ENCODE assay signal across 17 cellular contexts in the genomic region with DNA sequence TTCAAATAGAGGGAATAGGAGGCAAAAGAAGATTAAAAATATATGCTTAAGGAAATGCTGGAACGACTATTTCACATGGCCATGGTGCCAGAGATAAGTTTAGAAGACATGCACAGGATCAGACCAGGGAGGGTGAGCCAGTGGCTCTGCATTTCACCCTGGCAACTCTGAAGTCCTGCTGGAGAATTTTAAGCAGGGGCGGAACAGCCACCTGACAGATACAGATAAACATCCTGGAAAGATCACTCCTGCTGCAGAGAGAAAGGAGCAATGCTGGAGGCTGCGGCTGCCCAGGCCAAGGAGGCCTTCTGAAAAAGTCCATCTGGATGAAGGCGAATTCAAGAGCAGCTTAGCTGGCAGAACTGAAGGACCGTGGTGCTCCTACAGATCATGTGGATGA.
A peak's percentile ranks its signal among the peaks of the same experiment; 100 is the strongest.
DNase-seq lines count a peak whose midpoint lies in the region; ATAC-seq and TF ChIP-seq lines count a peak whose summit lies in the region.
"Had no signal": no experiment of that assay in that cellular context is flagged by ENCODE, and none has a peak within 500 bp of the region (broad histone marks: within the 10 kb centered on the region; RNA-seq: fewer than 3 reads in every experiment).

No MANE protein-coding gene starts in this region.

- no peak for ATAC-seq in CD8-positive, alpha-beta T cell
- no peak for ATAC-seq in naive thymus-derived CD4-positive, alpha-beta T cell
- ATAC-seq in GM21360 (IDR thresholded peaks at IDR 0.05; ENCODE audit: unreplicated experiment) (no peak), HG03045 (IDR thresholded peaks at IDR 0.05; ENCODE audit: unreplicated experiment) (no peak)
- ATAC-seq: A549, esophagus mucosa, Panc1 had no signal

- H3K36me3 Mint-ChIP-seq in activated CD4-positive, alpha-beta T cell treated with anti-CD3 and anti-CD28 coated beads, Interleukin-2, amount 10 ng/mL, durations not matched to agents 7 days and 5 days (ENCODE audit: low read depth), result peaks cover 17% of the 10 kb centered on the region
- no peaks in the 10 kb centered on the region for H3K36me3 Mint-ChIP-seq in CD8-positive, alpha-beta T cell
- H3K36me3 Mint-ChIP-seq in activated T-helper 1 cell treated with anti-CD3 and anti-CD28 coated beads, Interleukin-12 subunit alpha, Interleukin-12 subunit beta, Interleukin-2, Interleukin-4 antibody, amounts not matched to agents 30 ng/mL and 10 ng/mL and 1 ng/mL, durations not matched to agents 14 hours and 24 hours and 36 hours (ENCODE audit: low read depth), result peaks cover 26% of the 10 kb centered on the region
- H3K36me3 Mint-ChIP-seq in naive thymus-derived CD4-positive, alpha-beta T cell, result peaks cover 0 to 51% (median 0%) of the 10 kb centered on the region in 5 donors
- H3K36me3 Mint-ChIP-seq: memory B cell had no signal

- H3K36me3 ChIP-seq in CD8-positive, alpha-beta T cell (ENCODE audit: insufficient read depth, low read length), result no peaks in the 10 kb centered on the region
- no peaks in the 10 kb centered on the region for H3K36me3 ChIP-seq in naive thymus-derived CD4-positive, alpha-beta T cell (ENCODE audit: control insufficient read depth in 2 of 3, insufficient read depth in 3 of 3, low read length in 3 of 3)
- H3K36me3 ChIP-seq in effector memory CD4-positive, alpha-beta T cell (ENCODE audit: control insufficient read depth, insufficient read depth, low read length), result no peaks in the 10 kb centered on the region
- H3K36me3 ChIP-seq: stomach had no signal

- H3K27ac Mint-ChIP-seq in activated CD4-positive, alpha-beta T cell treated with anti-CD3 and anti-CD28 coated beads, Interleukin-2, amount 10 ng/mL, durations not matched to agents 7 days and 5 days, result peak overlapping the region; percentile 84
- peak overlapping the region; percentile 95 for H3K27ac Mint-ChIP-seq in CD8-positive, alpha-beta T cell
- H3K27ac Mint-ChIP-seq in activated T-helper 1 cell treated with anti-CD3 and anti-CD28 coated beads, Interleukin-12 subunit alpha, Interleukin-12 subunit beta, Interleukin-2, Interleukin-4 antibody, amounts not matched to agents 30 ng/mL and 10 ng/mL and 1 ng/mL, durations not matched to agents 14 hours and 24 hours and 36 hours, result peak overlapping the region; percentile 93
- H3K27ac Mint-ChIP-seq in naive thymus-derived CD4-positive, alpha-beta T cell, result peak overlapping the region; percentile 39 to 91 (median 86)
- H3K27ac Mint-ChIP-seq: dendritic cell treated with granulocyte-macrophage colony-stimulating factor and Interleukin-4, amounts not matched to agents 40 ng/mL and 50 ng/mL, for 4 days; memory B cell had no signal

- intact Hi-C loops in CD8-positive, alpha-beta T cell (cut with DNase I, micrococcal nuclease), result loop anchor here in 1 of 2 experiments (5.0 kb wide), 3 partner anchors 59 to 156 kb away; no protein-coding TSS in a partner anchor
- intact Hi-C loops in activated T-helper 1 cell treated with anti-CD3 and anti-CD28 coated beads, Interleukin-12 subunit alpha, Interleukin-12 subunit beta, Interleukin-2, Interleukin-4 antibody, amounts not matched to agents 30 ng/mL and 10 ng/mL and 1 ng/mL, durations not matched to agents 14 hours and 24 hours and 36 hours (cut with micrococcal nuclease), result loop anchor here (2.0 to 10.0 kb wide), 6 partner anchors 146 to 1014 kb away; no protein-coding TSS in a partner anchor
- intact Hi-C loops in naive thymus-derived CD4-positive, alpha-beta T cell (cut with micrococcal nuclease), result loop anchor here (2.0 to 10.0 kb wide), 4 partner anchors 22 to 872 kb away; no protein-coding TSS in a partner anchor

- peaks cover 31% of the 10 kb centered on the region for H3K4me1 Mint-ChIP-seq in activated CD4-positive, alpha-beta T cell treated with anti-CD3 and anti-CD28 coated beads, Interleukin-2, amount 10 ng/mL, durations not matched to agents 7 days and 5 days
- peaks cover 39% of the 10 kb centered on the region for H3K4me1 Mint-ChIP-seq in CD8-positive, alpha-beta T cell (ENCODE audit: low read depth)
- peaks cover 75% of the 10 kb centered on the region for H3K4me1 Mint-ChIP-seq in activated T-helper 1 cell treated with anti-CD3 and anti-CD28 coated beads, Interleukin-12 subunit alpha, Interleukin-12 subunit beta, Interleukin-2, Interleukin-4 antibody, amounts not matched to agents 30 ng/mL and 10 ng/mL and 1 ng/mL, durations not matched to agents 14 hours and 24 hours and 36 hours (ENCODE audit: low read depth)
- H3K4me1 Mint-ChIP-seq in naive thymus-derived CD4-positive, alpha-beta T cell, result peaks cover 24 to 59% (median 40%) of the 10 kb centered on the region in 7 donors
- H3K4me1 Mint-ChIP-seq: memory B cell had no signal

- no peaks in the 10 kb centered on the region for H3K27me3 Mint-ChIP-seq in activated CD4-positive, alpha-beta T cell treated with anti-CD3 and anti-CD28 coated beads, Interleukin-2, amount 10 ng/mL, durations not matched to agents 7 days and 5 days
- no peaks in the 10 kb centered on the region for H3K27me3 Mint-ChIP-seq in CD8-positive, alpha-beta T cell (ENCODE audit: low read depth)
- H3K27me3 Mint-ChIP-seq in activated T-helper 1 cell treated with anti-CD3 and anti-CD28 coated beads, Interleukin-12 subunit alpha, Interleukin-12 subunit beta, Interleukin-2, Interleukin-4 antibody, amounts not matched to agents 30 ng/mL and 10 ng/mL and 1 ng/mL, durations not matched to agents 14 hours and 24 hours and 36 hours (ENCODE audit: insufficient read depth), result no peaks in the 10 kb centered on the region
- H3K27me3 Mint-ChIP-seq in naive thymus-derived CD4-positive, alpha-beta T cell, result no peaks in the 10 kb centered on the region

- DNase-seq in activated CD4-positive, alpha-beta T cell treated with anti-CD3 and anti-CD28 coated beads, Interleukin-2, amount 10 ng/mL, durations not matched to agents 7 days and 5 days, result no peak
- no peak for DNase-seq in activated CD4-positive, alpha-beta T cell treated with anti-CD3 and anti-CD28 coated beads, Interleukin-2, amount 50 U/mL, for 4 hours
- DNase-seq in CD8-positive, alpha-beta T cell, result no peak
- no peak for DNase-seq in activated T-helper 1 cell treated with anti-CD3 and anti-CD28 coated beads, Interleukin-12 subunit alpha, Interleukin-12 subunit beta, Interleukin-2, Interleukin-4 antibody, amounts not matched to agents 30 ng/mL and 10 ng/mL and 1 ng/mL, durations not matched to agents 14 hours and 24 hours and 36 hours (ENCODE audit: low spot score)
- no peak for DNase-seq in naive thymus-derived CD4-positive, alpha-beta T cell
- DNase-seq in effector memory CD4-positive, alpha-beta T cell, result no peak
- DNase-seq: NCI-H146, SHP77 treated with DMSO at 0.1 percent for 48 hours, stomach had no signal

- POLR2A ChIA-PET in activated CD4-positive, alpha-beta T cell treated with anti-CD3 and anti-CD28 coated beads, Interleukin-2, amount 10 ng/mL, durations not matched to agents 7 days and 5 days (lab: Charles Lee), result interaction anchor here (0.5 to 0.7 kb wide), 2 partner anchors 20 to 84 kb away, joined by 3 read pairs; no protein-coding TSS in a partner anchor
- POLR2A ChIA-PET in CD8-positive, alpha-beta T cell (lab: Charles Lee), result interaction anchor here (2.4 kb wide), 1 partner anchor 106 kb away, joined by 14 read pairs; no protein-coding TSS in a partner anchor
- POLR2A ChIA-PET in naive thymus-derived CD4-positive, alpha-beta T cell (lab: Charles Lee), result interaction anchor here (0.6 kb wide), 1 partner anchor 272 kb away, joined by 3 read pairs; no protein-coding TSS in a partner anchor

- H3K4me3 ChIP-seq in CD8-positive, alpha-beta T cell (ENCODE audit: low read depth, low read length), result no peak overlapping the region
- no peak overlapping the region for H3K4me3 ChIP-seq in naive thymus-derived CD4-positive, alpha-beta T cell (ENCODE audit: low read length)
- no peak overlapping the region for H3K4me3 ChIP-seq in effector memory CD4-positive, alpha-beta T cell (ENCODE audit: insufficient read depth, low read depth, low read length, poor library complexity, severe bottlenecking)
- H3K4me3 ChIP-seq: A549, stomach had no signal

- CTCF ChIA-PET in activated CD4-positive, alpha-beta T cell treated with anti-CD3 and anti-CD28 coated beads, Interleukin-2, amount 10 ng/mL, durations not matched to agents 7 days and 5 days (lab: Charles Lee), result interaction anchor here (0.6 to 2.1 kb wide), 10 partner anchors 9 to 872 kb away, joined by 3 to 12 read pairs (median 4); no protein-coding TSS in a partner anchor
- CTCF ChIA-PET in CD8-positive, alpha-beta T cell (lab: Charles Lee), result interaction anchor here (0.8 to 3.0 kb wide), 6 partner anchors 10 to 224 kb away, joined by 3 to 19 read pairs (median 3); no protein-coding TSS in a partner anchor
- CTCF ChIA-PET in naive thymus-derived CD4-positive, alpha-beta T cell (lab: Charles Lee), result interaction anchor here (1.1 to 1.3 kb wide), 2 partner anchors 15 to 173 kb away, joined by 3 read pairs; no protein-coding TSS in a partner anchor

- H3K9me3 ChIP-seq in CD8-positive, alpha-beta T cell (ENCODE audit: low read length), result no peaks in the 10 kb centered on the region
- H3K9me3 ChIP-seq in naive thymus-derived CD4-positive, alpha-beta T cell (ENCODE audit: control insufficient read depth in 2 of 3, low read length in 3 of 3), result no peaks in the 10 kb centered on the region
- H3K9me3 ChIP-seq in effector memory CD4-positive, alpha-beta T cell (ENCODE audit: control insufficient read depth, low read length), result no peaks in the 10 kb centered on the region

- H3K27me3 ChIP-seq in CD8-positive, alpha-beta T cell (ENCODE audit: insufficient read depth, low read length), result no peaks in the 10 kb centered on the region
- no peaks in the 10 kb centered on the region for H3K27me3 ChIP-seq in naive thymus-derived CD4-positive, alpha-beta T cell (ENCODE audit: control insufficient read depth in 2 of 2, insufficient read depth in 2 of 2, low read length in 2 of 2)
- H3K27me3 ChIP-seq in effector memory CD4-positive, alpha-beta T cell (replicated peaks; ENCODE audit: control insufficient read depth, insufficient read depth, low read length, poor library complexity, severe bottlenecking), result no peaks in the 10 kb centered on the region
- H3K27me3 ChIP-seq: stomach had no signal

- TF ChIP-seq CTCF in CD8-positive, alpha-beta T cell (IDR thresholded peaks at IDR 0.05), result no peak

- H3K27ac ChIP-seq in CD8-positive, alpha-beta T cell (ENCODE audit: low read depth, low read length), result no peak overlapping the region
- no peak overlapping the region for H3K27ac ChIP-seq in naive thymus-derived CD4-positive, alpha-beta T cell (ENCODE audit: low read depth, low read length)
- H3K27ac ChIP-seq in effector memory CD4-positive, alpha-beta T cell (ENCODE audit: insufficient read depth, low read length, poor library complexity, severe bottlenecking), result no peak overlapping the region
- H3K27ac ChIP-seq: A549, parathyroid adenoma, stomach had no signal

- peaks cover 29% of the 10 kb centered on the region for H3K4me1 ChIP-seq in CD8-positive, alpha-beta T cell (ENCODE audit: insufficient read depth, low read length)
- H3K4me1 ChIP-seq in naive thymus-derived CD4-positive, alpha-beta T cell (ENCODE audit: control insufficient read depth in 2 of 2, insufficient read depth in 2 of 2, low read length in 2 of 2), result peaks cover 9 to 19% of the 10 kb centered on the region in 2 donors
- no peaks in the 10 kb centered on the region for H3K4me1 ChIP-seq in effector memory CD4-positive, alpha-beta T cell (ENCODE audit: control insufficient read depth, insufficient read depth, low read length, poor library complexity, severe bottlenecking)
- H3K4me1 ChIP-seq: A549, parathyroid adenoma had no signal

- H3K9me3 Mint-ChIP-seq in activated CD4-positive, alpha-beta T cell treated with anti-CD3 and anti-CD28 coated beads, Interleukin-2, amount 10 ng/mL, durations not matched to agents 7 days and 5 days, result peaks cover 19% of the 10 kb centered on the region
- H3K9me3 Mint-ChIP-seq in CD8-positive, alpha-beta T cell, result no peaks in the 10 kb centered on the region
- H3K9me3 Mint-ChIP-seq in activated T-helper 1 cell treated with anti-CD3 and anti-CD28 coated beads, Interleukin-12 subunit alpha, Interleukin-12 subunit beta, Interleukin-2, Interleukin-4 antibody, amounts not matched to agents 30 ng/mL and 10 ng/mL and 1 ng/mL, durations not matched to agents 14 hours and 24 hours and 36 hours, result peaks cover 14% of the 10 kb centered on the region
- peaks cover 0 to 26% (median 0%) of the 10 kb centered on the region in 11 donors for H3K9me3 Mint-ChIP-seq in naive thymus-derived CD4-positive, alpha-beta T cell
- H3K9me3 Mint-ChIP-seq: dendritic cell treated with granulocyte-macrophage colony-stimulating factor and Interleukin-4, amounts not matched to agents 40 ng/mL and 50 ng/mL, for 4 days; memory B cell had no signal

- no peak overlapping the region for H3K4me3 Mint-ChIP-seq in activated CD4-positive, alpha-beta T cell treated with anti-CD3 and anti-CD28 coated beads, Interleukin-2, amount 10 ng/mL, durations not matched to agents 7 days and 5 days
- no peak overlapping the region for H3K4me3 Mint-ChIP-seq in CD8-positive, alpha-beta T cell
- H3K4me3 Mint-ChIP-seq in activated T-helper 1 cell treated with anti-CD3 and anti-CD28 coated beads, Interleukin-12 subunit alpha, Interleukin-12 subunit beta, Interleukin-2, Interleukin-4 antibody, amounts not matched to agents 30 ng/mL and 10 ng/mL and 1 ng/mL, durations not matched to agents 14 hours and 24 hours and 36 hours, result peak overlapping the region; percentile 71
- H3K4me3 Mint-ChIP-seq in naive thymus-derived CD4-positive, alpha-beta T cell, result peak overlapping the region in 8 of 10 donors; percentile 16 to 84 (median 69)
- H3K4me3 Mint-ChIP-seq: dendritic cell treated with granulocyte-macrophage colony-stimulating factor and Interleukin-4, amounts not matched to agents 40 ng/mL and 50 ng/mL, for 4 days; memory B cell had no signal

Comparison
In these comparisons a context has a peak if more than half of its experiments do, and no peak if none do; other contexts are left out.
1. H3K4me3 Mint-ChIP-seq: peak in activated T-helper 1 cell treated with anti-CD3 and anti-CD28 coated beads, Interleukin-12 subunit alpha, Interleukin-12 subunit beta, Interleukin-2, Interleukin-4 antibody, amounts not matched to agents 30 ng/mL and 10 ng/mL and 1 ng/mL, durations not matched to agents 14 hours and 24 hours and 36 hours (single experiment) and naive thymus-derived CD4-positive, alpha-beta T cell (8 of 10); none in activated CD4-positive, alpha-beta T cell treated with anti-CD3 and anti-CD28 coated beads, Interleukin-2, amount 10 ng/mL, durations not matched to agents 7 days and 5 days (single experiment) and CD8-positive, alpha-beta T cell (single experiment).
2. Peak in every context shown above with its lines, with median percentiles within 50 percentile points of each other: H3K27ac Mint-ChIP-seq.